In the genomic region with DNA sequence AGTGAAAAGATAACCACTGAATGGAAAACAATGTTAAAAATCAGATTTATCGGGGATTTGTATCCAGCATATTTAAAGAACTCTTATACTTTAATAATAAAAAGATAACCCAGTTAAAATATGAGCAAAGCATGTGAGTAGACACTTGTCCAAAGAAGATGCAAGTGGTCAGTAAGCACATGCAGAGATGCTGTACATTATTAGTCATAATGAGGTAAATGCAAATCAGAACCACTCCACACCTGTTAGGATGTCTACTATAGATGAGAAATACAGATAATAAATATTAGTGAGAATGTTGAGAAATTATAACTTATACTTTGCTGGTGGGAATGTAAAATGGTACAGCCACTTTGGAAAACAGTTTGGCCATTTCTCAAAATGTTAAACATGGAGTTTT, we compare ENCODE assay signal across 1 cellular context.
TF ChIP-seq lines count a peak whose summit lies in the region.

No MANE protein-coding gene starts in this region.

TF ChIP-seq in GM12878, 131 proteins besides CTCF, POLR2A, EP300 and RAD21:
- TF ChIP-seq RFX5 (IDR thresholded peaks at IDR 0.05; ENCODE audit: low read depth, low read length) (no peak), CHD4 (IDR thresholded peaks at IDR 0.05) (no peak), STAT3 (IDR thresholded peaks at IDR 0.05; ENCODE audit: low read depth, low read length) (no peak), BMI1 (IDR thresholded peaks at IDR 0.05; ENCODE audit: borderline replicate concordance) (no peak), MTA2 (IDR thresholded peaks at IDR 0.05; ENCODE audit: low read depth) (no peak), JUNB (IDR thresholded peaks at IDR 0.05) (0 out of 2 replicates have a peak, but pooled peaks have one; percentile 8)
